ENCODE assay signal across 19 cellular contexts in the genomic region with DNA sequence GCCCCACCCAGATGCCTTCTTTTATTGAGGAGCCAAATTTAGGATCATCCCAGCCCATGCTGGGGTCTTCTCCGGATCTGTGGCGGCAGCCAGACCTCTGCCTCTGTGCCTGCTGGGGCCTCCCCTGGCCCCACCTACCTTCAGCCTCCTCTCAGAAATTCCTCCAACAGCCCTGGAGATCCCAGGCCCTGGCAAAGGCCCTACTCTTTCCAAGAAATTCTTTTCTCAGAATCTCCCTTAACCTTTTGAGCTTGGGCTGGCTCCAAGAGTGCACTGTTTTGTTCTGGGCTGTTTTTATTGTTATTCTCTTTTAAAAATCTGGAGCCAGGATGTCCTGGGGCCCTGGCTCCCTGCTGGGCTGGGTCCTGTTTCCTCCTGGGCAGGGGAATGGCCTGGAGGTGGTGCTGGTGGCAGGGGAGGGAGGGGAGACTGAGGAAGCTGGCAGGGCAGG. TPM values are rescaled to one million over a fixed set of nuclear protein-coding genes. Genes with fewer than 3 reads are reported as not detected.
DNase-seq lines count a peak whose midpoint lies in the region; ATAC-seq and TF ChIP-seq lines count a peak whose summit lies in the region.
"Had no signal": no experiment of that assay in that cellular context is flagged by ENCODE, and none has a peak within 500 bp of the region (broad histone marks: within the 10 kb centered on the region; RNA-seq: fewer than 3 reads in every experiment).

No MANE protein-coding gene starts in this region.

- H3K4me3 ChIP-seq in heart right ventricle, result no peak overlapping the region
- no peak overlapping the region for H3K4me3 ChIP-seq in ovary

- peak overlapping the region in 4 of 10 donors; percentile 15 to 52 (median 32) for H3K27ac ChIP-seq in heart right ventricle
- peak overlapping the region; percentile 57 to 85 for H3K27ac ChIP-seq in ovary
- H3K27ac ChIP-seq: HL-60 had no signal

- H3K27ac Mint-ChIP-seq in T-helper 17 cell, result peak overlapping the region; percentile 11

- peaks cover 8% of the 10 kb centered on the region for H3K4me1 Mint-ChIP-seq in T-helper 17 cell

- H3K27me3 ChIP-seq in heart right ventricle (peaks cover 0 to 9% (median 0%) of the 10 kb centered on the region in 7 donors), ovary (no peaks in the 10 kb centered on the region)

- 50 to 61% methylated on average over 2 of the region's 2 CpGs for WGBS in heart right ventricle, 2 donors
- 2 to 19% (median 7%) methylated on average over 2 of the region's 2 CpGs for WGBS in ovary, 3 donors

- H3K4me1 ChIP-seq in heart right ventricle, result peaks cover 5 to 53% (median 32%) of the 10 kb centered on the region in 9 donors
- peaks cover 35% of the 10 kb centered on the region for H3K4me1 ChIP-seq in ovary (ENCODE audit: insufficient read depth)

- DNase-seq in ELF-1 (ENCODE audit: low read depth, low spot score), result peak; percentile 75
- DNase-seq in T-helper 17 cell, result no peak
- peak; percentile 38 to 66 for DNase-seq in heart right ventricle
- DNase-seq in ovary, result peak; percentile 76 to 84 (median 79)
- DNase-seq: activated CD4-positive, alpha-beta T cell treated with anti-CD3 and anti-CD28 coated beads, Interleukin-2, amount 50 U/mL, for 1 hour; activated CD8-positive, alpha-beta memory T cell treated with anti-CD3 and anti-CD28 coated beads, Interleukin-2, amount 50 U/mL, for 48 hours; activated gamma-delta T cell; C1 segment of cervical spinal cord; erythroblast; NCI-H1694 treated with DMSO at 0.1 percent for 48 hours; NCI-H774; SIG-M5; stimulated activated CD4-positive, alpha-beta T cell treated with anti-CD3 and anti-CD28 coated beads, Interleukin-15, amount 100 ng/mL, for 24 hours had no signal

- intact Hi-C loops in heart right ventricle (cut with DNase I), result loop anchor here in 1 of 10 donors (5.0 kb wide), 1 partner anchor 40 kb away; no protein-coding TSS in a partner anchor
- intact Hi-C loops in ovary (cut with DNase I), result no loop called here

- H3K4me3 Mint-ChIP-seq in T-helper 17 cell, result no peak overlapping the region
- H3K4me3 Mint-ChIP-seq: T-helper 1 cell treated with Interleukin-12 subunit alpha and Interleukin-12 subunit beta and Interleukin-4 antibody, amounts not matched to agents 30 μg/mL and 1 μg/mL, for 36 hours had no signal

- peak in 1 of 9 donors; percentile 12 for TF ChIP-seq CTCF in heart right ventricle (IDR thresholded peaks at IDR 0.05)
- no peak for TF ChIP-seq CTCF in ovary (IDR thresholded peaks at IDR 0.05)

- H3K27me3 Mint-ChIP-seq in T-helper 17 cell, result no peaks in the 10 kb centered on the region

- no peak for ATAC-seq in T-helper 17 cell
- peak; percentile 20 to 72 (median 64) for ATAC-seq in heart right ventricle
- ATAC-seq in HG03571 (IDR thresholded peaks at IDR 0.05; ENCODE audit: unreplicated experiment), result no peak
- ATAC-seq in activated CD4-positive, CD25-positive, alpha-beta regulatory T cell treated with anti-CD3 and anti-CD28 coated beads, Interleukin-2, amount 50 U/mL, for 24 hours, result no peak
- no peak for ATAC-seq in GM21447 (IDR thresholded peaks at IDR 0.05; ENCODE audit: unreplicated experiment)
- ATAC-seq in GM21619 (IDR thresholded peaks at IDR 0.05; ENCODE audit: unreplicated experiment), result no peak

- H3K9me3 ChIP-seq in T-helper 17 cell (ENCODE audit: control insufficient read depth, low read length, poor library complexity, severe bottlenecking), result no peaks in the 10 kb centered on the region
- H3K9me3 ChIP-seq in heart right ventricle, result no peaks in the 10 kb centered on the region
- H3K9me3 ChIP-seq in ovary, result no peaks in the 10 kb centered on the region

- TF ChIP-seq POLR2A in ovary (IDR thresholded peaks at IDR 0.05), result no peak

- H3K36me3 ChIP-seq in heart right ventricle, result peaks cover 0 to 100% (median 23%) of the 10 kb centered on the region in 9 donors
- H3K36me3 ChIP-seq in ovary, result no peaks in the 10 kb centered on the region

- TF ChIP-seq EP300 in ovary (IDR thresholded peaks at IDR 0.05), result no peak

- H3K36me3 Mint-ChIP-seq in T-helper 17 cell (ENCODE audit: low read depth), result peaks cover 23% of the 10 kb centered on the region

RNA-seq across cellular contexts. Expression of a gene that starts 57.8 kb away (rescaled TPM):
- total RNA-seq in T-helper 17 cell (under 1 TPM in 1 of 2 donors, not detected in 1; 0.10 TPM), heart right ventricle (10 to 100 TPM; 13.2 to 70.1 (median 39.4) TPM), ovary (10 to 100 TPM in 2 of 7 donors, 1 to 10 TPM in 5; 1.1 to 19.4 (median 5.4) TPM)
- polyA plus RNA-seq in heart right ventricle (10 to 100 TPM in 1 of 2 donors, 1 to 10 TPM in 1; 7.4 to 56.8 TPM), ovary (10 to 100 TPM in 1 of 2 donors, 1 to 10 TPM in 1; 1.6 to 11.2 TPM)

Comparison
In these comparisons a context has a peak if more than half of its experiments do, and no peak if none do; other contexts are left out.
1. DNase-seq: peak in ELF-1 (single experiment), heart right ventricle (2 of 2) and ovary (5 of 5); none in T-helper 17 cell (0 of 3).
2. ATAC-seq: peak in heart right ventricle (8 of 8); none in T-helper 17 cell (single experiment), HG03571 (single experiment), activated CD4-positive, CD25-positive, alpha-beta regulatory T cell treated with anti-CD3 and anti-CD28 coated beads, Interleukin-2, amount 50 U/mL, for 24 hours (0 of 2), GM21447 (single experiment) and GM21619 (single experiment).